ENCODE assay signal across 8 cellular contexts in the genomic region with DNA sequence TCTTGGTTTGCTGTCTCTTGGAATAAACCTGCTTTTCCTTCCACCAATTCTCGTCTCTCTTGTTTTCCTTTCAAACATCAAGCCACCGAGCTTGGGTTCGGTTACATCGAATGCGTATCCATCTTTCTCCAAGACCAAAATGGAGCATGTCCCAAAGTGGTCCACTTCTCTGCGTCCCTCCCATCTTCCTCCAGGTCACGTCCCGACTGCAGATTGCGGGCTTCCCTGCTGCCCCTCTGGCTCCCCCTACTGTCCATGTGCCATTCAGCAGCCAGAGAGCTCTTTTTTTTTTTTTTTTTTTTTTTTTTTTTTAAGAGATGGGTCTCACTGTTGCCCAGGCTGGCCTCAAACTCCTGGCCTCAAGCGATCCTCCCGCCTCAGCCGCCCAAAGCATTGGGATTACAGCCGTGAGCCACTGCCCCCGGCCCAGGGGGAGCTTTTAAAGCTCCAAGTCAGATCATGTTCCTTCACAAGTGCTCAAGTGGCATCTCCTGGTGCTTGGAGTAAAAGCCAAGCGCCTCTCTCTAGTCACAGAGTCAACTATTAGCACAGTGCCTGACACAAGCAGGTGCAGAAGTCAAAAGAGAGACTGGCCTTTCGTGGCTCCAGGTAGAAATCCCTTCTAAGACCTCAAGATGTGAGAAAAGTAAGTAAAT. TPM values are rescaled to one million over a fixed set of nuclear protein-coding genes. Genes with fewer than 3 reads are reported as not detected.
DNase-seq lines count a peak whose midpoint lies in the region; ATAC-seq and TF ChIP-seq lines count a peak whose summit lies in the region.

No MANE protein-coding gene starts in this region.

- no peak overlapping the region for H3K4ac ChIP-seq in neuronal stem cell (ENCODE audit: low read length)

- H3K18ac ChIP-seq in neuronal stem cell (ENCODE audit: low read length) = no peak overlapping the region

- H4K8ac ChIP-seq in neuronal stem cell (ENCODE audit: low read depth, low read length) = no peak overlapping the region

- H4K91ac ChIP-seq in neuronal stem cell (ENCODE audit: low read depth, low read length, poor library complexity) = no peak overlapping the region

- ATAC-seq in GM23338 (peak; percentile 82), GM18519 (IDR thresholded peaks at IDR 0.05; ENCODE audit: low FRiP score, unreplicated experiment) (no peak)

- H2BK15ac ChIP-seq in neuronal stem cell (ENCODE audit: low read length) = no peak overlapping the region

- H2BK5ac ChIP-seq in neuronal stem cell (ENCODE audit: low read length) = no peak overlapping the region

- H3K27ac ChIP-seq in GM23338 (ENCODE audit: low read depth) = no peak overlapping the region
- no peak overlapping the region for H3K27ac ChIP-seq in OCI-LY3 (ENCODE audit: low read length)
- peak overlapping the region in 1 of 4 donors; percentile 33 for H3K27ac ChIP-seq in esophagus squamous epithelium
- no peak overlapping the region for H3K27ac ChIP-seq in neuronal stem cell (replicated peaks; ENCODE audit: low read length)
- H3K27ac ChIP-seq in testis = no peak overlapping the region

- H3K36me3 ChIP-seq in GM23338 (ENCODE audit: insufficient read depth) (no peaks in the 10 kb centered on the region), OCI-LY3 (replicated peaks; ENCODE audit: low read depth, low read length) (no peaks in the 10 kb centered on the region), esophagus squamous epithelium (peaks cover 0 to 16% (median 0%) of the 10 kb centered on the region in 3 donors), neuronal stem cell (replicated peaks in 1 of 2; ENCODE audit: control insufficient read depth in 2 of 2, insufficient read depth in 2 of 2, low read length in 2 of 2) (no peaks in the 10 kb centered on the region), testis (ENCODE audit: low read depth, missing control alignments) (no peaks in the 10 kb centered on the region)

- no peaks in the 10 kb centered on the region for H3K36me3 Mint-ChIP-seq in GM23338 (ENCODE audit: low read depth)

- no peaks in the 10 kb centered on the region; the same call in 1 of the 3 replicates for H3K9me3 Mint-ChIP-seq in GM23338

- H3K27me3 ChIP-seq in GM23338 (ENCODE audit: insufficient read depth) = no peaks in the 10 kb centered on the region
- H3K27me3 ChIP-seq in OCI-LY3 (ENCODE audit: low read depth, low read length) = peaks cover 12% of the 10 kb centered on the region; the same call in 1 of the 2 replicates
- H3K27me3 ChIP-seq in esophagus squamous epithelium = peaks cover 0 to 11% (median 0%) of the 10 kb centered on the region in 4 donors
- peaks cover 0 to 29% (median 0%) of the 10 kb centered on the region in 3 experiments for H3K27me3 ChIP-seq in neuronal stem cell (ENCODE audit: control insufficient read depth in 3 of 3, insufficient read depth in 3 of 3, low read depth in 1 of 3, low read length in 3 of 3)
- no peaks in the 10 kb centered on the region for H3K27me3 ChIP-seq in testis

- no peak overlapping the region for H3K4me3 Mint-ChIP-seq in GM23338

- H3K4me2 ChIP-seq in GM23338 (no peak overlapping the region), OCI-LY3 (ENCODE audit: low read length) (peak overlapping the region; percentile 53), neuronal stem cell (ENCODE audit: insufficient read depth, low read length, poor library complexity, severe bottlenecking) (no peak overlapping the region)

- H3K79me2 ChIP-seq in GM23338 (replicated peaks; ENCODE audit: insufficient read depth) = no peaks in the 10 kb centered on the region
- H3K79me2 ChIP-seq in OCI-LY3 (ENCODE audit: low read length) = no peaks in the 10 kb centered on the region

- DNase-seq in Ammon's horn (ENCODE audit: low spot score) (peak; percentile 75), GM23338 (ENCODE audit: low spot score) (peak; percentile 89), activated T-cell treated with anti-CD3 and anti-CD28 coated beads for 24 hours (ENCODE audit: low read depth) (peak; percentile 50), esophagus squamous epithelium (lab: John Stamatoyannopoulos, UW) (no peak), neuronal stem cell (ENCODE audit: low spot score) (peak; percentile 74), testis (peak; percentile 87)

- no peak overlapping the region for H3K4me3 ChIP-seq in GM23338
- peak overlapping the region; percentile 45 for H3K4me3 ChIP-seq in OCI-LY3 (ENCODE audit: low read length)
- H3K4me3 ChIP-seq in esophagus squamous epithelium = no peak overlapping the region
- H3K4me3 ChIP-seq in neuronal stem cell (ENCODE audit: low read length in 2 of 2) = no peak overlapping the region
- no peak overlapping the region for H3K4me3 ChIP-seq in testis

- H3K9ac ChIP-seq in OCI-LY3 (ENCODE audit: low read length) = no peak overlapping the region
- H3K9ac ChIP-seq in neuronal stem cell (ENCODE audit: low read depth, low read length, poor library complexity) = no peak overlapping the region

- no peaks in the 10 kb centered on the region for H3K9me2 ChIP-seq in GM23338 (ENCODE audit: insufficient read depth)

- H3K4me1 ChIP-seq in GM23338 (ENCODE audit: insufficient read depth) (no peaks in the 10 kb centered on the region), OCI-LY3 (ENCODE audit: low read length) (peaks cover 5% of the 10 kb centered on the region), esophagus squamous epithelium (peaks cover 0 to 20% (median 0%) of the 10 kb centered on the region in 3 donors), neuronal stem cell (ENCODE audit: control insufficient read depth in 2 of 2, insufficient read depth in 1 of 2, low read depth in 1 of 2, low read length in 2 of 2) (no peaks in the 10 kb centered on the region), testis (no peaks in the 10 kb centered on the region)

- H3K9me3 ChIP-seq in OCI-LY3 (ENCODE audit: insufficient read depth, low read length) (no peaks in the 10 kb centered on the region), esophagus squamous epithelium (no peaks in the 10 kb centered on the region), neuronal stem cell (replicated peaks in 1 of 2; ENCODE audit: control insufficient read depth in 2 of 2, insufficient read depth in 1 of 2, low read depth in 1 of 2, low read length in 2 of 2) (no peaks in the 10 kb centered on the region), testis (no peaks in the 10 kb centered on the region)

- H3K4me1 Mint-ChIP-seq in GM23338 = peaks cover 5% of the 10 kb centered on the region; the same call in 1 of the 3 replicates

- peak overlapping the region; percentile 88 for H2AFZ ChIP-seq in GM23338
- peak overlapping the region; percentile 30; the same call in 1 of the 2 replicates for H2AFZ ChIP-seq in OCI-LY3 (ENCODE audit: low read depth, low read length)
- H2AFZ ChIP-seq in neuronal stem cell (ENCODE audit: low read length) = no peak overlapping the region

- peaks cover 13% of the 10 kb centered on the region for H3K27me3 Mint-ChIP-seq in GM23338 (ENCODE audit: insufficient read depth, low read depth, poor library complexity)

- H4K20me1 ChIP-seq in GM23338 (replicated peaks; ENCODE audit: insufficient read depth) (no peaks in the 10 kb centered on the region), OCI-LY3 (ENCODE audit: insufficient read depth, low read length) (no peaks in the 10 kb centered on the region)

- H3K14ac ChIP-seq in neuronal stem cell (ENCODE audit: low read length) = no peak overlapping the region

- no peak overlapping the region for H2BK12ac ChIP-seq in neuronal stem cell (ENCODE audit: low read length)

- intact Hi-C loops in esophagus squamous epithelium (cut with DNase I) (no loop called here), testis (cut with DNase I; ENCODE audit: low total_unique reads) (loop anchor here (10.0 kb wide), 1 partner anchor 65 kb away; a partner anchor contains a TSS)

- no peak overlapping the region for H2BK120ac ChIP-seq in neuronal stem cell (ENCODE audit: low read depth, low read length)

- no peak overlapping the region for H3K27ac Mint-ChIP-seq in GM23338

- peak; percentile 76 to 86 for TF ChIP-seq CTCF in GM23338 (conservative IDR thresholded peaks at IDR 0.05; ENCODE audit: low read depth in 2 of 2)
- peak; percentile 67 for TF ChIP-seq CTCF in OCI-LY3 (IDR thresholded peaks at IDR 0.05; ENCODE audit: low read depth, low read length)
- TF ChIP-seq CTCF in esophagus squamous epithelium (IDR thresholded peaks at IDR 0.05) = peak; percentile 35 to 78 (median 56)
- peak; percentile 6 to 74 (median 58) for TF ChIP-seq CTCF in testis (IDR thresholded peaks at IDR 0.05)

- 11 to 13% methylated on average over 13 to 16 of the region's 16 CpGs for WGBS in esophagus squamous epithelium, 2 donors
- no CpG with 5 or more reads among the region's 16 CpGs for WGBS in neuronal stem cell (ENCODE audit: extremely low coverage in 2 of 2, insufficient read length in 2 of 2, insufficient replicate concordance in 1 of 2), 2 donors
- 17 to 20% methylated on average over 15 to 16 of the region's 16 CpGs for WGBS in testis, 2 donors

- no peaks in the 10 kb centered on the region for H3F3A ChIP-seq in GM23338 (replicated peaks; ENCODE audit: low read depth)

- no peak overlapping the region for H3K23ac ChIP-seq in neuronal stem cell (ENCODE audit: low read depth, low read length, poor library complexity)

- TF ChIP-seq POLR2A in esophagus squamous epithelium (IDR thresholded peaks at IDR 0.05) (no peak), testis (IDR thresholded peaks at IDR 0.05) (no peak)

- no peak overlapping the region for H2AK5ac ChIP-seq in neuronal stem cell (ENCODE audit: low read depth, low read length)

- peaks cover under 1% of the 10 kb centered on the region for H3K79me1 ChIP-seq in neuronal stem cell (ENCODE audit: low read depth, low read length)

RNA-seq across cellular contexts. Expression of a gene that starts 10.0 kb away (rescaled TPM):
- 1.0 and 1.3 TPM in 2 replicates for total RNA-seq in GM23338 (2014; rRNA removed; shearing (Covaris generic))
- polyA plus RNA-seq in GM23338 (2016; fragmentation: Nextera tagmentation; extraction: Ambion mirVana) (0.89 and 1.2 TPM in 2 replicates), testis (ENCODE audit: insufficient read depth, low read depth, low replicate concordance) (7.6 TPM)
- total RNA-seq in esophagus squamous epithelium (1 to 10 TPM; 3.7 to 7.4 (median 5.2) TPM), testis (1 to 10 TPM; 5.5 to 7.0 TPM)
- polyA plus RNA-seq in neuronal stem cell (2013, experiment 1 of 2) = 0.03 TPM
- polyA plus RNA-seq in neuronal stem cell (2013, experiment 2 of 2) = 0.06 TPM

RNA-seq across cellular contexts. Expression of a gene that starts 13.0 kb away (rescaled TPM):
- not detected in 2 replicates for total RNA-seq in GM23338 (2014; rRNA removed; shearing (Covaris generic))
- polyA plus RNA-seq in GM23338 (2016; fragmentation: Nextera tagmentation; extraction: Ambion mirVana) (not detected in 2 replicates), testis (ENCODE audit: insufficient read depth, low read depth, low replicate concordance) (3.7 TPM)
- total RNA-seq in esophagus squamous epithelium (not detected), testis (1 to 10 TPM in 1 of 2 donors, not detected in 1; 1.7 TPM)
- polyA plus RNA-seq in neuronal stem cell (2013, experiment 1 of 2) = not detected
- polyA plus RNA-seq in neuronal stem cell (2013, experiment 2 of 2) = not detected
